In the genomic region with DNA sequence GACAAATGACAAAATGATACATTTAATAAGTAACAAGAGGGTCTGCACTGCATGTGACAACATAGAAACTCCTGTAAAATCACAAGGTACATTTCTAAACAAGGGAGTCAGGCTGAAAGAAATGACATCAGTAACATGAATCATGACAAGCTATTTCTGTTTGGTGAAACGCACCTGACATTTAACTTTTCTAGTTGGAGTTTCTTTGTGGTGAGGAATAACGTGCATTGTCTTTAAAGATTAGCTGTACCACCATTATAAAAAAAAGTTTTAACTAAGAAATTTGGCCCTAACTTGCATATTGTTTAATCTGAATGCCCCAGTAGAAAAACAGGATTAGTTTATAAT, we compare ENCODE assay signal across 8 cellular contexts.
DNase-seq lines count a peak whose midpoint lies in the region; ATAC-seq and TF ChIP-seq lines count a peak whose summit lies in the region.
"Had no signal": no experiment of that assay in that cellular context is flagged by ENCODE, and none has a peak within 500 bp of the region (broad histone marks: within the 10 kb centered on the region; RNA-seq: fewer than 3 reads in every experiment).

No MANE protein-coding gene starts in this region.

- TF ChIP-seq CTCF in RWPE1 (conservative IDR thresholded peaks at IDR 0.05; ENCODE audit: low read depth): no peak
- no peak for TF ChIP-seq CTCF in parathyroid adenoma (IDR thresholded peaks at IDR 0.05)

- no peak overlapping the region for H3K4me3 ChIP-seq in parathyroid adenoma (ENCODE audit: low read depth, low read length)

- H2AFZ ChIP-seq in parathyroid adenoma: no peak overlapping the region

- ATAC-seq in GM19351 (IDR thresholded peaks at IDR 0.05; ENCODE audit: unreplicated experiment): peak; percentile 62
- ATAC-seq in HG02840 (IDR thresholded peaks at IDR 0.05; ENCODE audit: low FRiP score, unreplicated experiment): peak; percentile 45

- no peaks in the 10 kb centered on the region for H3K4me1 ChIP-seq in parathyroid adenoma

- no peak overlapping the region for H3K9ac ChIP-seq in parathyroid adenoma

- H3K27me3 ChIP-seq in parathyroid adenoma (ENCODE audit: control insufficient read depth, insufficient read depth, low read length): no peaks in the 10 kb centered on the region

- peak overlapping the region; percentile 39 for H3K4me2 ChIP-seq in parathyroid adenoma (ENCODE audit: low read length)

- no peaks in the 10 kb centered on the region for H3K9me3 ChIP-seq in parathyroid adenoma (ENCODE audit: control insufficient read depth, low read length)

- DNase-seq in RWPE1 (ENCODE audit: low spot score): peak; percentile 15
- no peak for DNase-seq in cerebellar cortex (ENCODE audit: low spot score)
- no peak for DNase-seq in DMS79 (lab: John Stamatoyannopoulos, UW)
- DNase-seq in H4 (ENCODE audit: low spot score): no peak
- DNase-seq: NCI-H1048 had no signal

- no peaks in the 10 kb centered on the region for H3K79me2 ChIP-seq in parathyroid adenoma

- H3K27ac ChIP-seq in RWPE1 (no peak overlapping the region), parathyroid adenoma (no peak overlapping the region)

- CTCF ChIA-PET in RWPE1 (lab: Yijun Ruan, JAX): no interaction called here

- no peaks in the 10 kb centered on the region for H3K36me3 ChIP-seq in parathyroid adenoma (ENCODE audit: control insufficient read depth, insufficient read depth, low read length)

- POLR2A ChIA-PET in RWPE1 (lab: Yijun Ruan, JAX; ENCODE audit: low non-redundant PET): no interaction called here
